In genomic region chr13:32262619-32263018, GRCh38 we compare ENCODE assay signal across 22 cellular contexts. TPM values are rescaled to one million over a fixed set of nuclear protein-coding genes. Genes with fewer than 3 reads are reported as not detected.
DNase-seq lines count a peak whose midpoint lies in the region; ATAC-seq, FAIRE-seq and TF ChIP-seq lines count a peak whose summit lies in the region.
"Had no signal": no experiment of that assay in that cellular context is flagged by ENCODE, and none has a peak within 500 bp of the region (broad histone marks: within the 10 kb centered on the region; RNA-seq: fewer than 3 reads in every experiment).

No MANE protein-coding gene starts in this region.

- no peak overlapping the region; the same call in 1 of the 2 replicates for H3K9ac ChIP-seq in SK-N-SH
- H3K9ac ChIP-seq in endothelial cell of umbilical vein (replicated peaks; ENCODE audit: extremely low read depth, insufficient read depth, low read length): peak overlapping the region; percentile 86

- H3K9me3 ChIP-seq in SK-N-SH: no peaks in the 10 kb centered on the region
- H3K9me3 ChIP-seq in endothelial cell of umbilical vein (replicated peaks; ENCODE audit: control insufficient read depth, insufficient read depth, low read length): no peaks in the 10 kb centered on the region
- no peaks in the 10 kb centered on the region for H3K9me3 ChIP-seq in psoas muscle
- H3K9me3 ChIP-seq in uterus: no peaks in the 10 kb centered on the region

- no TSS peak for BruUV-seq in endothelial cell of umbilical vein (replicated peaks; lab: Mats Ljungman, UMichigan)

- TF ChIP-seq CTCF in SK-N-SH (IDR thresholded peaks at IDR 0.05): no peak
- no peak for TF ChIP-seq CTCF in endothelial cell of umbilical vein (IDR thresholded peaks at IDR 0.05; ENCODE audit: extremely low read depth in 1 of 2, insufficient read depth in 1 of 2, low read depth in 1 of 2, low read length in 2 of 2)
- no peak for TF ChIP-seq CTCF in psoas muscle (IDR thresholded peaks at IDR 0.05)
- no peak for TF ChIP-seq CTCF in uterus (IDR thresholded peaks at IDR 0.05)

- H4K20me1 ChIP-seq in SK-N-SH (ENCODE audit: insufficient read depth) (no peaks in the 10 kb centered on the region), endothelial cell of umbilical vein (replicated peaks; ENCODE audit: control insufficient read depth, extremely low read depth, insufficient read depth, low read length) (no peaks in the 10 kb centered on the region)

- TF ChIP-seq POLR2A in endothelial cell of umbilical vein (IDR thresholded peaks at IDR 0.05; ENCODE audit: low read depth, low read length) (no peak), uterus (IDR thresholded peaks at IDR 0.05) (no peak)

- no peaks in the 10 kb centered on the region for H3K9me1 ChIP-seq in endothelial cell of umbilical vein (replicated peaks; ENCODE audit: control insufficient read depth, extremely low read depth, insufficient read depth, low read length)

- H3K4me2 ChIP-seq in SK-N-SH (peak overlapping the region; percentile 18), endothelial cell of umbilical vein (ENCODE audit: insufficient read depth, low read length) (peak overlapping the region; percentile 93)
- H3K4me2 ChIP-seq: PC-9 had no signal

- no peaks in the 10 kb centered on the region for H3K9me2 ChIP-seq in SK-N-SH

- no peak for FAIRE-seq in endothelial cell of umbilical vein (lab: Jason Lieb, UNC)
- FAIRE-seq: G401.6, GM12878 had no signal

- H3K27ac ChIP-seq in SK-N-SH (ENCODE audit: low read depth in 2 of 2, low read length in 1 of 2) (peak overlapping the region; percentile 74 to 85), endothelial cell of umbilical vein (ENCODE audit: insufficient read depth, low read depth, low read length) (peak overlapping the region; percentile 86), psoas muscle (peak overlapping the region; percentile 64), uterus (peak overlapping the region; percentile 78 to 88)
- H3K27ac ChIP-seq: 22Rv1, PC-9 had no signal

- WGBS in SK-N-SH (ENCODE audit: low lambda C conversion rate): 96% methylated on average over 1 of the region's 1 CpG
- WGBS in psoas muscle, 3 donors: 87 to 94% (median 93%) methylated on average over 1 of the region's 1 CpG

- no peaks in the 10 kb centered on the region for H3K27me3 ChIP-seq in SK-N-SH (ENCODE audit: insufficient read depth)
- no peaks in the 10 kb centered on the region for H3K27me3 ChIP-seq in endothelial cell of umbilical vein (ENCODE audit: control insufficient read depth in 2 of 2, insufficient read depth in 2 of 2, low read length in 2 of 2)
- no peaks in the 10 kb centered on the region for H3K27me3 ChIP-seq in psoas muscle (ENCODE audit: insufficient read depth in 3 of 3, low read length in 2 of 3)
- H3K27me3 ChIP-seq in uterus: no peaks in the 10 kb centered on the region

- intact Hi-C loops in endothelial cell of umbilical vein (cut with micrococcal nuclease): no loop called here
- intact Hi-C loops in psoas muscle (cut with DNase I): no loop called here
- intact Hi-C loops in uterus (cut with DNase I; ENCODE audit: low total_unique reads): no loop called here

- H2AFZ ChIP-seq in SK-N-SH (ENCODE audit: low read depth) (peak overlapping the region; percentile 69; the same call in 1 of the 2 replicates), endothelial cell of umbilical vein (ENCODE audit: low read depth, low read length) (no peak overlapping the region)
- H2AFZ ChIP-seq: PC-9 had no signal

- POLR2A ChIA-PET in SK-N-SH (lab: Yijun Ruan, JAX): no interaction called here
- POLR2A ChIA-PET in endothelial cell of umbilical vein (lab: Charles Lee): no interaction called here

- H3K4me1 ChIP-seq in SK-N-SH (ENCODE audit: control insufficient read depth in 1 of 2, insufficient read depth in 2 of 2, low read depth in 1 of 2, low read length in 1 of 2): peaks cover 9 to 27% of the 10 kb centered on the region in 2 experiments
- peaks cover 78% of the 10 kb centered on the region for H3K4me1 ChIP-seq in endothelial cell of umbilical vein (ENCODE audit: control insufficient read depth, extremely low read depth, insufficient read depth, low read length)
- H3K4me1 ChIP-seq in psoas muscle: peaks cover 12% of the 10 kb centered on the region
- H3K4me1 ChIP-seq in uterus: no peaks in the 10 kb centered on the region

- DNase-seq in SK-N-SH: no peak
- DNase-seq in endothelial cell of umbilical vein (ENCODE audit: low read depth, low spot score): peak; percentile 35
- no peak for DNase-seq in psoas muscle
- DNase-seq in uterus: no peak
- DNase-seq in 8988T: no peak
- DNase-seq: CD8-positive, alpha-beta T cell; DND-41; KG1; NCI-H1436; NCI-H2081 treated with DMSO at 0.1 percent for 48 hours; NCI-H510A treated with DMSO at 0.1 percent for 48 hours; NCI-H82; PC-9 had no signal

- peaks cover 13% of the 10 kb centered on the region for H3F3A ChIP-seq in SK-N-SH (replicated peaks; ENCODE audit: insufficient read depth)

- no peak for ATAC-seq in SK-N-SH treated with all-trans-retinoic acid at 6 μM for 48 hours
- ATAC-seq in psoas muscle: no peak
- no peak for ATAC-seq in GM21529 (IDR thresholded peaks at IDR 0.05; ENCODE audit: unreplicated experiment)
- ATAC-seq in GM21447 (IDR thresholded peaks at IDR 0.05; ENCODE audit: unreplicated experiment): no peak
- ATAC-seq: CD8-positive, alpha-beta T cell; GM12878 had no signal

- TF ChIP-seq RAD21 in SK-N-SH (IDR thresholded peaks at IDR 0.05; ENCODE audit: low read length): no peak

- no peaks in the 10 kb centered on the region for H3K79me2 ChIP-seq in SK-N-SH (ENCODE audit: insufficient read depth)
- peaks cover 25% of the 10 kb centered on the region for H3K79me2 ChIP-seq in endothelial cell of umbilical vein (ENCODE audit: control insufficient read depth, insufficient read depth, low read length)

- CTCF ChIA-PET in SK-N-SH (lab: Yijun Ruan, JAX): interaction anchor here (0.9 kb wide), 1 partner anchor 24 kb away, joined by 3 read pairs; no protein-coding TSS in a partner anchor
- CTCF ChIA-PET in endothelial cell of umbilical vein (lab: Charles Lee): interaction anchor here (0.8 to 3.8 kb wide), 3 partner anchors 16 to 25 kb away, joined by 3 to 31 read pairs (median 15); no protein-coding TSS in a partner anchor

- dilution Hi-C loops in endothelial cell of umbilical vein (cut with MboI; ENCODE audit: extremely low pct_ligation_motif_present, low sequenced_read_pairs): no loop called here

- H3K4me3 ChIP-seq in SK-N-SH (ENCODE audit: low read depth in 2 of 2, low read length in 1 of 2) (no peak overlapping the region), endothelial cell of umbilical vein (replicated peaks in 1 of 3; ENCODE audit: insufficient read depth in 1 of 3, low read depth in 1 of 3, low read length in 3 of 3) (peak overlapping the region; percentile 36 to 75 (median 43)), psoas muscle (no peak overlapping the region), uterus (no peak overlapping the region)
- H3K4me3 ChIP-seq: GM12878, PC-9 had no signal

- TF ChIP-seq EP300 in SK-N-SH (IDR thresholded peaks at IDR 0.05; ENCODE audit: borderline replicate concordance in 1 of 2, low read depth in 1 of 2, low read length in 1 of 2): no peak

- H3K36me3 ChIP-seq in SK-N-SH (replicated peaks in 1 of 2; ENCODE audit: control insufficient read depth in 1 of 2, insufficient read depth in 2 of 2, low read length in 1 of 2) (no peaks in the 10 kb centered on the region), endothelial cell of umbilical vein (ENCODE audit: control insufficient read depth in 2 of 2, extremely low read depth in 1 of 2, insufficient read depth in 2 of 2, low read length in 2 of 2) (peaks cover 0 to 12% of the 10 kb centered on the region in 2 experiments), psoas muscle (ENCODE audit: insufficient read depth in 1 of 2, low read depth in 1 of 2) (peaks cover 3 to 55% of the 10 kb centered on the region in 2 donors), uterus (no peaks in the 10 kb centered on the region)

TF ChIP-seq in SK-N-SH, 30 proteins besides CTCF, POLR2A, EP300 and RAD21 (continues in another document):
- no peak for TF ChIP-seq SMC3 (IDR thresholded peaks at IDR 0.05; ENCODE audit: low read depth, low read length)
- TF ChIP-seq NFIC (IDR thresholded peaks at IDR 0.05; ENCODE audit: borderline replicate concordance): no peak

TF ChIP-seq in endothelial cell of umbilical vein, 7 proteins besides CTCF, POLR2A, EP300 and RAD21 (continues in another document):
- no peak for TF ChIP-seq POLR2AphosphoS5 (IDR thresholded peaks at IDR 0.05; ENCODE audit: insufficient read depth, low read depth, low read length)
- TF ChIP-seq GATA2 (IDR thresholded peaks at IDR 0.05; ENCODE audit: insufficient read depth, insufficient read length, low read depth, low read length): no peak
- TF ChIP-seq MYC (IDR thresholded peaks at IDR 0.05; ENCODE audit: low read depth, low read length): no peak

RNA-seq across cellular contexts. Expression of gene ZAR1L, which starts 52.5 kb away (rescaled TPM):
- polyA plus RNA-seq in SK-N-SH (2012; rRNA removed) (0.07 TPM in 1 of 2 replicates, not detected in the other), endothelial cell of umbilical vein (0.05 TPM in 1 of 2 replicates, not detected in the other), psoas muscle (not detected)
- polyA plus RNA-seq in SK-N-SH (2012; cell fraction: cytosol; rRNA removed): not detected in 2 replicates
- polyA plus RNA-seq in SK-N-SH (2012; cell fraction: nucleus; rRNA removed): 0.14 and 0.21 TPM in 2 replicates
- total RNA-seq in endothelial cell of umbilical vein (not detected in 2 replicates), psoas muscle (not detected), uterus (not detected)
- polyA plus RNA-seq in endothelial cell of umbilical vein (2011; cell fraction: cytosol; rRNA removed): not detected in 2 replicates
- polyA plus RNA-seq in endothelial cell of umbilical vein (2011; cell fraction: nucleus; rRNA removed): not detected in 2 replicates
- polyA plus RNA-seq in endothelial cell of umbilical vein (2012): not detected in 2 replicates
- not detected in 2 replicates for polyA minus RNA-seq in endothelial cell of umbilical vein
- not detected for polyA minus RNA-seq in endothelial cell of umbilical vein (2011; cell fraction: cytosol; rRNA and poly(A)+ RNA removed)
- polyA minus RNA-seq in endothelial cell of umbilical vein (2011; cell fraction: nucleus; rRNA and poly(A)+ RNA removed): not detected in 2 replicates
- total RNA-seq: CD8-positive, alpha-beta T cell; H4; M059J had no signal
- polyA plus RNA-seq: BJ had no signal

RNA-seq across cellular contexts. Expression of gene BRCA2, which starts 52.7 kb away (rescaled TPM):
- 0.81 and 1.6 TPM in 2 replicates for polyA plus RNA-seq in SK-N-SH (2012; rRNA removed)
- 0.85 and 1.1 TPM in 2 replicates for polyA plus RNA-seq in SK-N-SH (2012; cell fraction: cytosol; rRNA removed)
- polyA plus RNA-seq in SK-N-SH (2012; cell fraction: nucleus; rRNA removed): 2.9 and 4.9 TPM in 2 replicates
- 16.1 and 17.5 TPM in 2 replicates for total RNA-seq in endothelial cell of umbilical vein
- 1.3 and 2.9 TPM in 2 replicates for polyA plus RNA-seq in endothelial cell of umbilical vein
- 4.1 and 4.3 TPM in 2 replicates for polyA plus RNA-seq in endothelial cell of umbilical vein (2011; cell fraction: cytosol; rRNA removed)
- 12.9 and 15.2 TPM in 2 replicates for polyA plus RNA-seq in endothelial cell of umbilical vein (2011; cell fraction: nucleus; rRNA removed)
- 2.7 and 7.9 TPM in 2 replicates for polyA plus RNA-seq in endothelial cell of umbilical vein (2012)
- 5.6 and 9.6 TPM in 2 replicates for polyA minus RNA-seq in endothelial cell of umbilical vein
- polyA minus RNA-seq in endothelial cell of umbilical vein (2011; cell fraction: cytosol; rRNA and poly(A)+ RNA removed): 6.7 TPM
- 10.8 and 16.1 TPM in 2 replicates for polyA minus RNA-seq in endothelial cell of umbilical vein (2011; cell fraction: nucleus; rRNA and poly(A)+ RNA removed)
- total RNA-seq in psoas muscle: under 1 TPM; 0.11 to 0.34 (median 0.20) TPM
- under 1 TPM; 0.01 to 0.09 (median 0.07) TPM for polyA plus RNA-seq in psoas muscle
- total RNA-seq in uterus: 10 to 100 TPM in 1 of 4 donors, 1 to 10 TPM in 1, under 1 TPM in 2; 0.26 to 11.5 (median 0.89) TPM

Comparison
In these comparisons a context has a peak if more than half of its experiments do, and no peak if none do; other contexts are left out.
1. H3K4me3 ChIP-seq: peak in endothelial cell of umbilical vein (3 of 3); none in SK-N-SH (0 of 2), psoas muscle (single experiment) and uterus (0 of 2).
2. Peak in every context shown above with its lines, with median percentiles within 50 percentile points of each other: H3K27ac ChIP-seq.